In genomic region chr9:135930446-135931345, GRCh38 we compare ENCODE assay signal across 21 cellular contexts.
"Had no signal": no experiment of that assay in that cellular context is flagged by ENCODE, and none has a peak within 500 bp of the region (broad histone marks: within the 10 kb centered on the region; RNA-seq: fewer than 3 reads in every experiment).

No MANE protein-coding gene starts in this region.

- H3K4me1 Mint-ChIP-seq: mesothelial cell of epicardium, nephron progenitor cell had no signal

- H3K27ac Mint-ChIP-seq: activated CD4-positive, alpha-beta memory T cell treated with anti-CD3 and anti-CD28 coated beads for 36 hours; activated T-cell treated with anti-CD3 and anti-CD28 coated beads, Interleukin-2, amount 50 U/mL, for 24 hours; mesothelial cell of epicardium; nephron progenitor cell; T-helper 2 cell treated with Interferon-gamma antibody and Interleukin-4, amounts not matched to agents 5 μg/mL and 100 μg/mL, for 36 hours had no signal

- DNase-seq: activated CD4-positive, alpha-beta memory T cell treated with anti-CD3 and anti-CD28 coated beads for 36 hours; activated CD4-positive, alpha-beta T cell treated with anti-CD3 and anti-CD28 coated beads for 4 hours; activated CD8-positive, alpha-beta memory T cell treated with anti-CD3 and anti-CD28 coated beads, Interleukin-2, amount 50 U/mL, for 48 hours; activated gamma-delta T cell treated with Interleukin-2 at 50 U/mL for 16 hours; activated naive CD4-positive, alpha-beta T cell treated with anti-CD3 and anti-CD28 coated beads, Interleukin-2, amount 50 U/mL, for 16 hours; activated T-cell treated with anti-CD3 and anti-CD28 coated beads, Interleukin-2, amount 50 U/mL, for 24 hours; amniotic stem cell; brain microvascular endothelial cell; effector CD4-positive, alpha-beta T cell; hypothalamus; naive B cell; nephron progenitor cell; occipital lobe; right cardiac atrium; spleen; stimulated activated naive CD4-positive, alpha-beta T cell treated with Interleukin-2 at 50 U/mL for 16 hours; T-helper 1 cell had no signal

- H3K4me3 Mint-ChIP-seq: activated CD4-positive, alpha-beta memory T cell treated with anti-CD3 and anti-CD28 coated beads for 36 hours; activated T-cell treated with anti-CD3 and anti-CD28 coated beads, Interleukin-2, amount 50 U/mL, for 24 hours; mesothelial cell of epicardium; naive B cell; nephron progenitor cell; T-helper 2 cell treated with Interferon-gamma antibody and Interleukin-4, amounts not matched to agents 5 μg/mL and 100 μg/mL, for 36 hours had no signal

- H3K9me3 ChIP-seq: gastroesophageal sphincter, spleen, tibial nerve had no signal

- H3K9me3 Mint-ChIP-seq: activated CD4-positive, alpha-beta memory T cell treated with anti-CD3 and anti-CD28 coated beads for 36 hours; mesothelial cell of epicardium; T-helper 2 cell treated with Interferon-gamma antibody and Interleukin-4, amounts not matched to agents 5 μg/mL and 100 μg/mL, for 36 hours had no signal

- H3K27me3 ChIP-seq: brain microvascular endothelial cell, gastroesophageal sphincter, spleen, tibial nerve had no signal

- ATAC-seq: gastroesophageal sphincter, right cardiac atrium had no signal

- H3K4me3 ChIP-seq: gastroesophageal sphincter, spleen, tibial nerve had no signal

- H3K27ac ChIP-seq: brain microvascular endothelial cell, gastroesophageal sphincter, spleen, tibial nerve had no signal

- H3K27me3 Mint-ChIP-seq: activated CD4-positive, alpha-beta memory T cell treated with anti-CD3 and anti-CD28 coated beads for 36 hours; activated T-cell treated with anti-CD3 and anti-CD28 coated beads, Interleukin-2, amount 50 U/mL, for 24 hours; naive B cell had no signal
